10 cellular contexts compared by ENCODE assay signal in genomic region chr19:11087870-11088507, GRCh38. TPM values are rescaled to one million over a fixed set of nuclear protein-coding genes. Genes with fewer than 3 reads are reported as not detected.
DNase-seq lines count a peak whose midpoint lies in the region; ATAC-seq and TF ChIP-seq lines count a peak whose summit lies in the region.
"Had no signal": no experiment of that assay in that cellular context is flagged by ENCODE, and none has a peak within 500 bp of the region (broad histone marks: within the 10 kb centered on the region; RNA-seq: fewer than 3 reads in every experiment).

No MANE protein-coding gene starts in this region.

- intact Hi-C loops in dorsolateral prefrontal cortex (cut with DNase I) = loop anchor here in 1 of 2 donors (10.0 kb wide), 1 partner anchor 123 kb away; the partner anchor contains the start of gene SMARCA4

- H3K36me3 ChIP-seq in BLaER1 (peaks cover 12% of the 10 kb centered on the region; the same call in 1 of the 2 replicates), NT2/D1 (ENCODE audit: insufficient read depth, insufficient read length, low read length) (peaks cover 15% of the 10 kb centered on the region)

- H3K4me3 ChIP-seq in BLaER1 (peak overlapping the region; percentile 87; the same call in 1 of the 2 replicates), NT2/D1 (ENCODE audit: insufficient read length, low read depth) (no peak overlapping the region), dorsolateral prefrontal cortex (peak overlapping the region in 8 of 59 donors; percentile 3 to 96 (median 86))

- no peaks in the 10 kb centered on the region for H3K9me3 Mint-ChIP-seq in nephron

- H3K27ac ChIP-seq in BLaER1 (peak overlapping the region; percentile 95), dorsolateral prefrontal cortex (peak overlapping the region in 57 of 59 donors; percentile 46 to 99 (median 97))

- H3K27ac Mint-ChIP-seq in nephron = peak overlapping the region; percentile 97 to 100 (median 99)

- peak overlapping the region in 2 of 3 experiments; percentile 93 to 96 for H3K4me3 Mint-ChIP-seq in nephron

- H3K9me3 ChIP-seq in BLaER1 = no peaks in the 10 kb centered on the region
- no peaks in the 10 kb centered on the region for H3K9me3 ChIP-seq in NT2/D1 (ENCODE audit: insufficient read depth, low read length)

- no peaks in the 10 kb centered on the region for H3K27me3 Mint-ChIP-seq in nephron (ENCODE audit: low read depth)

- H3K9ac ChIP-seq in BLaER1 (peak overlapping the region; percentile 95), NT2/D1 (ENCODE audit: insufficient read length, low read depth) (peak overlapping the region; percentile 99)

- TF ChIP-seq CTCF in dorsolateral prefrontal cortex (IDR thresholded peaks at IDR 0.05 in 54 of 56, conservative IDR thresholded peaks at IDR 0.05 in 2 of 56; ENCODE audit: low read depth in 1 of 56, partially characterized antibody in 56 of 56) = no peak
- no peak for TF ChIP-seq CTCF in nephron (IDR thresholded peaks at IDR 0.05; ENCODE audit: unreplicated experiment in 3 of 3)
- no peak for TF ChIP-seq CTCF in GM10266 (IDR thresholded peaks at IDR 0.05; ENCODE audit: control insufficient read depth, insufficient read depth, low read depth, missing control alignments)

- peak overlapping the region; percentile 84 for H3K4me2 ChIP-seq in BLaER1

- ATAC-seq in GM18873 (IDR thresholded peaks at IDR 0.05; ENCODE audit: low FRiP score, unreplicated experiment) (no peak), GM19455 (IDR thresholded peaks at IDR 0.05; ENCODE audit: unreplicated experiment) (no peak)

- H3K36me3 Mint-ChIP-seq in nephron (ENCODE audit: low read depth) = no peaks in the 10 kb centered on the region

- H3K27me3 ChIP-seq in BLaER1 = no peaks in the 10 kb centered on the region
- no peaks in the 10 kb centered on the region for H3K27me3 ChIP-seq in NT2/D1 (ENCODE audit: insufficient read depth, insufficient read length)
- no peaks in the 10 kb centered on the region for H3K27me3 ChIP-seq in dorsolateral prefrontal cortex

- peaks cover 25% of the 10 kb centered on the region for H3K4me1 Mint-ChIP-seq in nephron

- peaks cover 26% of the 10 kb centered on the region for H4K20me1 ChIP-seq in BLaER1

- no peak for DNase-seq in NT2/D1 (ENCODE audit: low read depth, low spot score)
- DNase-seq in dorsolateral prefrontal cortex = no peak
- no peak for DNase-seq in activated CD4-positive, alpha-beta T cell treated with anti-CD3 and anti-CD28 coated beads for 4 hours
- DNase-seq in GM10266 (ENCODE audit: extremely low spot score) = no peak
- DNase-seq: DMS79, NCI-H82 had no signal

- H3K4me1 ChIP-seq in BLaER1 (peaks cover 80% of the 10 kb centered on the region), NT2/D1 (ENCODE audit: insufficient read depth, insufficient read length) (no peaks in the 10 kb centered on the region)

RNA-seq across cellular contexts. Expression of gene LDLR, which starts 1.3 kb away (rescaled TPM):
- total RNA-seq in dorsolateral prefrontal cortex = 10 to 100 TPM; 14.7 to 92.5 (median 30.9) TPM
